ENCODE assay signal across 8 cellular contexts in the genomic region with DNA sequence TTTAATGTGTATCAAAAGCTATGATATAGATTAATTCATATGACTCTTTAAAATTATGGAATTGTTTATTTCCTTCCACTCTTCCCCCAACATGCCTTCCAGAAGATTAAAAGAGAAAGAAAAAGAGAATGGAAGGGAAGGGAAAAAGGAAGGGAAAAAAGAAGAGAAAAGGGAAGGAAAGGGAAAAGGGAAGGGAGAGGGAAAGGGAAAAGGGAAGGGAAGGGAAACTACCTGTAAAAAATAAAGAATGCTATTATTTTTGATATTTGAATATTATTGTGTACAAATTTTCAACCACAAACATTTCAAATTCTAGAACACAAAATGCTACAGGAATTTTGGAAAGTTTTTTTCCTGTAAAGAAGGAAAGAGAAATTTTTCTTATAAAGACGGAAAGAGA.
"Had no signal": no experiment of that assay in that cellular context is flagged by ENCODE, and none has a peak within 500 bp of the region (broad histone marks: within the 10 kb centered on the region; RNA-seq: fewer than 3 reads in every experiment).

No MANE protein-coding gene starts in this region.

- DNase-seq: GDM1, GF-D8 had no signal

- FAIRE-seq: G401.6, GM12878, GM12891, GM12892, GM18507, GM19239 had no signal

- H3K4me3 ChIP-seq: GM12878 had no signal

- ATAC-seq: GM12878 had no signal
